ENCODE assay signal across 1 cellular context in the genomic region with DNA sequence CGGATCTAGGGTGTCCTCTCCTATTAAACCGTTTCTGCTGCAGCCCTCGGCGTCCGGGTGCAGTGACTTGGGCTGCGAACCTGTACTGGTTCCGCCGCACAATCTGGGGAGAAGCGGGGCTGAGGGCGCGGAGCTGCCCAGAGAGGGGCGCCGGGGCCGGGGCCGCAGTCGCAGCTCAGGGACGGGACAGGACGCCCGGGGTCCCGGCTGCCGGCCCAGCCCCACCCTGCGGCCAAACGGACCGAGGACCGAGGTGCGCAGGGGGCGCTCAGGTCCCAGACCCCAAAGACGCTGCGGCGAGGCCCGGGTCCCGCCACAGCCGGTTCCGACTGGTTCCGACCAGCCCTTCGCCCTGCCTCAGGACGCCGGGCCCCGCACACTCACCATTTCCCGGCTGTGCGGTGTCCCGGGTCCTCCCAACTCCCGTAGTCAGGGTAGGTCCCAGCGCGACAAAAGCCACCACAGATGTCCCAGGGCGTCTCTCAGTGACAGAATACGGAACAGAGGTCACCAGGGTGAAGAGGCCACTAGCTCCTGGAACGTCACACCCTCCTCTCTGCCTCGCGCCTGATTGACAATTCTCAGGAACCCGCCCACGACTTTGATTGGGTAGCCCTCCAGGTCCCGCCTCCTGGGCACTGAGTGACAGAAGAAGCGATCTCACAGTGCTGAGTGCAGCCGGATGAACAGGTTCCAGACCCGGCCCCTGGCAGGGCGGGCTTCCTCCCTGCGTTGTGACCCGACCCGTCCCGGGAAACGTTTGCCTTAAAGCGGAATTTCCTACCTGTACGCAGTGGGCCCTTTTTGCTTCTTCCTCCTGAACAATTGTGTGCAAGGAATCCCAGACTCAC.
TF ChIP-seq lines count a peak whose summit lies in the region.

Gene ZNF44 (minus strand): TSS at position 576 of the 851 bp plus-strand sequence. CDS start 189 bp downstream, at position 387.

TF ChIP-seq in GM12878, 131 proteins besides CTCF, POLR2A, EP300 and RAD21 (continued from another document and continues in another):
- TF ChIP-seq REST (IDR thresholded peaks at IDR 0.05; ENCODE audit: low read depth, low read length) (no peak), SPI1 (IDR thresholded peaks at IDR 0.05; ENCODE audit: borderline replicate concordance, insufficient read depth, low read depth, low read length) (peak; percentile 58), NBN (IDR thresholded peaks at IDR 0.05) (peak; percentile 42; the same call in 1 of the 2 replicates), SIN3A (IDR thresholded peaks at IDR 0.05; ENCODE audit: low read depth, low read length) (no peak; the same call in 1 of the 2 replicates), MEF2A (IDR thresholded peaks at IDR 0.05; ENCODE audit: insufficient read depth, low read depth, low read length) (no peak), RB1 (IDR thresholded peaks at IDR 0.05; ENCODE audit: borderline replicate concordance) (0 out of 2 replicates have a peak, but pooled peaks have one; percentile 22), SMARCA5 (IDR thresholded peaks at IDR 0.05) (0 out of 2 replicates have a peak, but pooled peaks have one; percentile 36), ATF2 (IDR thresholded peaks at IDR 0.05; ENCODE audit: low read length) (no peak), HDAC6 (IDR thresholded peaks at IDR 0.05; ENCODE audit: unreplicated experiment) (peak; percentile 15), PAX8 (IDR thresholded peaks at IDR 0.05) (no peak), SMAD5 (IDR thresholded peaks at IDR 0.05; ENCODE audit: low read depth) (0 out of 2 replicates have a peak, but pooled peaks have one; percentile 62), YY1 (IDR thresholded peaks at IDR 0.05; ENCODE audit: low read depth, low read length) (peak; percentile 34; the same call in 1 of the 2 replicates), TBL1XR1 (IDR thresholded peaks at IDR 0.05; ENCODE audit: low read depth, low read length) (0 out of 2 replicates have a peak, but pooled peaks have one; percentile 42), NR2F1 (conservative IDR thresholded peaks at IDR 0.05) (peak; percentile 99), SREBF1 (IDR thresholded peaks at IDR 0.05; ENCODE audit: low read length) (no peak), CBX5 (IDR thresholded peaks at IDR 0.05; ENCODE audit: low read depth) (0 out of 2 replicates have a peak, but pooled peaks have one; percentile 15), ZNF207 (IDR thresholded peaks at IDR 0.05; ENCODE audit: borderline replicate concordance) (no peak), TCF12 (IDR thresholded peaks at IDR 0.05; ENCODE audit: low read depth, low read length) (0 out of 2 replicates have a peak, but pooled peaks have one; percentile 24), STAT3 (IDR thresholded peaks at IDR 0.05; ENCODE audit: low read depth, low read length) (no peak), NFXL1 (IDR thresholded peaks at IDR 0.05; ENCODE audit: borderline replicate concordance) (no peak), ELK1 (IDR thresholded peaks at IDR 0.05; ENCODE audit: low read depth, low read length) (no peak), BACH1 (IDR thresholded peaks at IDR 0.05; ENCODE audit: borderline replicate concordance) (peak; percentile 77; the same call in 1 of the 2 replicates), MYC (IDR thresholded peaks at IDR 0.05; ENCODE audit: insufficient read depth, insufficient read length, insufficient replicate concordance, low read length, severe bottlenecking) (no peak), GABPA (IDR thresholded peaks at IDR 0.05; ENCODE audit: low read depth) (peak; percentile 90), NFYA (IDR thresholded peaks at IDR 0.05; ENCODE audit: borderline replicate concordance, low read depth, low read length) (peak; percentile 96), SKIL (IDR thresholded peaks at IDR 0.05; ENCODE audit: low read depth, poor library complexity, severe bottlenecking) (no peak), ZNF274 (IDR thresholded peaks at IDR 0.05; ENCODE audit: insufficient read depth, insufficient read length) (no peak), POLR2AphosphoS5 (IDR thresholded peaks at IDR 0.05; ENCODE audit: low read length) (peak; percentile 75)
- TF ChIP-seq, protein P1, sequence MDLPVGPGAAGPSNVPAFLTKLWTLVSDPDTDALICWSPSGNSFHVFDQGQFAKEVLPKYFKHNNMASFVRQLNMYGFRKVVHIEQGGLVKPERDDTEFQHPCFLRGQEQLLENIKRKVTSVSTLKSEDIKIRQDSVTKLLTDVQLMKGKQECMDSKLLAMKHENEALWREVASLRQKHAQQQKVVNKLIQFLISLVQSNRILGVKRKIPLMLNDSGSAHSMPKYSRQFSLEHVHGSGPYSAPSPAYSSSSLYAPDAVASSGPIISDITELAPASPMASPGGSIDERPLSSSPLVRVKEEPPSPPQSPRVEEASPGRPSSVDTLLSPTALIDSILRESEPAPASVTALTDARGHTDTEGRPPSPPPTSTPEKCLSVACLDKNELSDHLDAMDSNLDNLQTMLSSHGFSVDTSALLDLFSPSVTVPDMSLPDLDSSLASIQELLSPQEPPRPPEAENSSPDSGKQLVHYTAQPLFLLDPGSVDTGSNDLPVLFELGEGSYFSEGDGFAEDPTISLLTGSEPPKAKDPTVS (IDR thresholded peaks at IDR 0.05; ENCODE audit: low read depth, low read length): no peak
- TF ChIP-seq, protein P2, sequence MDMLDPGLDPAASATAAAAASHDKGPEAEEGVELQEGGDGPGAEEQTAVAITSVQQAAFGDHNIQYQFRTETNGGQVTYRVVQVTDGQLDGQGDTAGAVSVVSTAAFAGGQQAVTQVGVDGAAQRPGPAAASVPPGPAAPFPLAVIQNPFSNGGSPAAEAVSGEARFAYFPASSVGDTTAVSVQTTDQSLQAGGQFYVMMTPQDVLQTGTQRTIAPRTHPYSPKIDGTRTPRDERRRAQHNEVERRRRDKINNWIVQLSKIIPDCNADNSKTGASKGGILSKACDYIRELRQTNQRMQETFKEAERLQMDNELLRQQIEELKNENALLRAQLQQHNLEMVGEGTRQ (IDR thresholded peaks at IDR 0.05; ENCODE audit: borderline replicate concordance, low read depth, low read length): no peak
- TF ChIP-seq, protein P3, sequence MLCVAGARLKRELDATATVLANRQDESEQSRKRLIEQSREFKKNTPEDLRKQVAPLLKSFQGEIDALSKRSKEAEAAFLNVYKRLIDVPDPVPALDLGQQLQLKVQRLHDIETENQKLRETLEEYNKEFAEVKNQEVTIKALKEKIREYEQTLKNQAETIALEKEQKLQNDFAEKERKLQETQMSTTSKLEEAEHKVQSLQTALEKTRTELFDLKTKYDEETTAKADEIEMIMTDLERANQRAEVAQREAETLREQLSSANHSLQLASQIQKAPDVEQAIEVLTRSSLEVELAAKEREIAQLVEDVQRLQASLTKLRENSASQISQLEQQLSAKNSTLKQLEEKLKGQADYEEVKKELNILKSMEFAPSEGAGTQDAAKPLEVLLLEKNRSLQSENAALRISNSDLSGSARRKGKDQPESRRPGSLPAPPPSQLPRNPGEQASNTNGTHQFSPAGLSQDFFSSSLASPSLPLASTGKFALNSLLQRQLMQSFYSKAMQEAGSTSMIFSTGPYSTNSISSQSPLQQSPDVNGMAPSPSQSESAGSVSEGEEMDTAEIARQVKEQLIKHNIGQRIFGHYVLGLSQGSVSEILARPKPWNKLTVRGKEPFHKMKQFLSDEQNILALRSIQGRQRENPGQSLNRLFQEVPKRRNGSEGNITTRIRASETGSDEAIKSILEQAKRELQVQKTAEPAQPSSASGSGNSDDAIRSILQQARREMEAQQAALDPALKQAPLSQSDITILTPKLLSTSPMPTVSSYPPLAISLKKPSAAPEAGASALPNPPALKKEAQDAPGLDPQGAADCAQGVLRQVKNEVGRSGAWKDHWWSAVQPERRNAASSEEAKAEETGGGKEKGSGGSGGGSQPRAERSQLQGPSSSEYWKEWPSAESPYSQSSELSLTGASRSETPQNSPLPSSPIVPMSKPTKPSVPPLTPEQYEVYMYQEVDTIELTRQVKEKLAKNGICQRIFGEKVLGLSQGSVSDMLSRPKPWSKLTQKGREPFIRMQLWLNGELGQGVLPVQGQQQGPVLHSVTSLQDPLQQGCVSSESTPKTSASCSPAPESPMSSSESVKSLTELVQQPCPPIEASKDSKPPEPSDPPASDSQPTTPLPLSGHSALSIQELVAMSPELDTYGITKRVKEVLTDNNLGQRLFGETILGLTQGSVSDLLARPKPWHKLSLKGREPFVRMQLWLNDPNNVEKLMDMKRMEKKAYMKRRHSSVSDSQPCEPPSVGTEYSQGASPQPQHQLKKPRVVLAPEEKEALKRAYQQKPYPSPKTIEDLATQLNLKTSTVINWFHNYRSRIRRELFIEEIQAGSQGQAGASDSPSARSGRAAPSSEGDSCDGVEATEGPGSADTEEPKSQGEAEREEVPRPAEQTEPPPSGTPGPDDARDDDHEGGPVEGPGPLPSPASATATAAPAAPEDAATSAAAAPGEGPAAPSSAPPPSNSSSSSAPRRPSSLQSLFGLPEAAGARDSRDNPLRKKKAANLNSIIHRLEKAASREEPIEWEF (IDR thresholded peaks at IDR 0.05; ENCODE audit: insufficient replicate concordance, low read depth, low read length): no peak
- TF ChIP-seq, protein P4, sequence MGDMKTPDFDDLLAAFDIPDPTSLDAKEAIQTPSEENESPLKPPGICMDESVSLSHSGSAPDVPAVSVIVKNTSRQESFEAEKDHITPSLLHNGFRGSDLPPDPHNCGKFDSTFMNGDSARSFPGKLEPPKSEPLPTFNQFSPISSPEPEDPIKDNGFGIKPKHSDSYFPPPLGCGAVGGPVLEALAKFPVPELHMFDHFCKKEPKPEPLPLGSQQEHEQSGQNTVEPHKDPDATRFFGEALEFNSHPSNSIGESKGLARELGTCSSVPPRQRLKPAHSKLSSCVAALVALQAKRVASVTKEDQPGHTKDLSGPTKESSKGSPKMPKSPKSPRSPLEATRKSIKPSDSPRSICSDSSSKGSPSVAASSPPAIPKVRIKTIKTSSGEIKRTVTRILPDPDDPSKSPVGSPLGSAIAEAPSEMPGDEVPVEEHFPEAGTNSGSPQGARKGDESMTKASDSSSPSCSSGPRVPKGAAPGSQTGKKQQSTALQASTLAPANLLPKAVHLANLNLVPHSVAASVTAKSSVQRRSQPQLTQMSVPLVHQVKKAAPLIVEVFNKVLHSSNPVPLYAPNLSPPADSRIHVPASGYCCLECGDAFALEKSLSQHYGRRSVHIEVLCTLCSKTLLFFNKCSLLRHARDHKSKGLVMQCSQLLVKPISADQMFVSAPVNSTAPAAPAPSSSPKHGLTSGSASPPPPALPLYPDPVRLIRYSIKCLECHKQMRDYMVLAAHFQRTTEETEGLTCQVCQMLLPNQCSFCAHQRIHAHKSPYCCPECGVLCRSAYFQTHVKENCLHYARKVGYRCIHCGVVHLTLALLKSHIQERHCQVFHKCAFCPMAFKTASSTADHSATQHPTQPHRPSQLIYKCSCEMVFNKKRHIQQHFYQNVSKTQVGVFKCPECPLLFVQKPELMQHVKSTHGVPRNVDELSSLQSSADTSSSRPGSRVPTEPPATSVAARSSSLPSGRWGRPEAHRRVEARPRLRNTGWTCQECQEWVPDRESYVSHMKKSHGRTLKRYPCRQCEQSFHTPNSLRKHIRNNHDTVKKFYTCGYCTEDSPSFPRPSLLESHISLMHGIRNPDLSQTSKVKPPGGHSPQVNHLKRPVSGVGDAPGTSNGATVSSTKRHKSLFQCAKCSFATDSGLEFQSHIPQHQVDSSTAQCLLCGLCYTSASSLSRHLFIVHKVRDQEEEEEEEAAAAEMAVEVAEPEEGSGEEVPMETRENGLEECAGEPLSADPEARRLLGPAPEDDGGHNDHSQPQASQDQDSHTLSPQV (IDR thresholded peaks at IDR 0.05): no peak
